ENCODE assay signal across 11 cellular contexts in the genomic region with DNA sequence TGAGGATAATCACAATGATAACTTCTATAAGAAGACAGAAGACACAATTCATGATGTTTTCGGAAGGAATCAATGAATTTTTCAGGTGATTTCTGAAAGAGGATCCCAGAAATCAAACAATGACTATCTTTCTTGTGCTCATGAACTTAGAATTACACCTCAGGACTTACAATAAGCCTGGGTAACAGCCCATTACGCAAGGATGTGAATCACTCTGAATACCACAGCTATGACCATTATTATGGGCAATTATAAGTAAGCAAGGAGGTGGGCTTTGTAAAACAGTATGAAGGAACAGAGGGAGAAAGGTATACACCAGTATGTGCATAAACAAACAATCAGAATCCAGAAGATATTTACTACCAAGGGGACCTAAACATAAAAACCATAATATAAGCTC. TPM values are rescaled to one million over a fixed set of nuclear protein-coding genes. Genes with fewer than 3 reads are reported as not detected.
DNase-seq lines count a peak whose midpoint lies in the region; ATAC-seq and TF ChIP-seq lines count a peak whose summit lies in the region.
"Had no signal": no experiment of that assay in that cellular context is flagged by ENCODE, and none has a peak within 500 bp of the region (broad histone marks: within the 10 kb centered on the region; RNA-seq: fewer than 3 reads in every experiment).

No MANE protein-coding gene starts in this region.

- no peak for TF ChIP-seq CTCF in fibroblast of villous mesenchyme (IDR thresholded peaks at IDR 0.05; ENCODE audit: insufficient read depth, low read depth, low read length)

- no peak overlapping the region for H3K4me3 Mint-ChIP-seq in activated naive CD8-positive, alpha-beta T cell treated with anti-CD3 and anti-CD28 coated beads, Interleukin-2, amount 50 U/mL, for 24 hours
- H3K4me3 Mint-ChIP-seq in activated naive CD8-positive, alpha-beta T cell treated with anti-CD3 and anti-CD28 coated beads for 36 hours = no peak overlapping the region
- H3K4me3 Mint-ChIP-seq: T-helper 17 cell had no signal

- H3K27ac Mint-ChIP-seq in activated naive CD8-positive, alpha-beta T cell treated with anti-CD3 and anti-CD28 coated beads, Interleukin-2, amount 50 U/mL, for 24 hours = peak overlapping the region; percentile 1
- H3K27ac Mint-ChIP-seq in activated naive CD8-positive, alpha-beta T cell treated with anti-CD3 and anti-CD28 coated beads for 36 hours = no peak overlapping the region
- H3K27ac Mint-ChIP-seq: T-helper 17 cell had no signal

- H3K9me3 Mint-ChIP-seq in activated naive CD8-positive, alpha-beta T cell treated with anti-CD3 and anti-CD28 coated beads, Interleukin-2, amount 50 U/mL, for 24 hours = no peaks in the 10 kb centered on the region
- H3K9me3 Mint-ChIP-seq in activated naive CD8-positive, alpha-beta T cell treated with anti-CD3 and anti-CD28 coated beads for 36 hours = no peaks in the 10 kb centered on the region

- no peak for DNase-seq in activated naive CD8-positive, alpha-beta T cell treated with anti-CD3 and anti-CD28 coated beads, Interleukin-2, amount 50 U/mL, for 24 hours
- DNase-seq in activated naive CD8-positive, alpha-beta T cell treated with anti-CD3 and anti-CD28 coated beads for 36 hours = no peak
- DNase-seq in fibroblast of villous mesenchyme (ENCODE audit: low read depth) (peak; percentile 92), stromal cell of bone marrow (ENCODE audit: low read depth) (peak; percentile 80)
- no peak for DNase-seq in activated effector memory CD4-positive, alpha-beta T cell treated with Interleukin-2 at 50 U/mL for 16 hours
- DNase-seq: 8988T, NCI-H2107, T-helper 17 cell had no signal

- no peaks in the 10 kb centered on the region for H3K4me1 Mint-ChIP-seq in activated naive CD8-positive, alpha-beta T cell treated with anti-CD3 and anti-CD28 coated beads, Interleukin-2, amount 50 U/mL, for 24 hours
- H3K4me1 Mint-ChIP-seq in activated naive CD8-positive, alpha-beta T cell treated with anti-CD3 and anti-CD28 coated beads for 36 hours = no peaks in the 10 kb centered on the region

- no peak overlapping the region for H3K4me3 ChIP-seq in fibroblast of villous mesenchyme (ENCODE audit: low read depth, low read length)

- peaks cover 3% of the 10 kb centered on the region for H3K27me3 Mint-ChIP-seq in activated naive CD8-positive, alpha-beta T cell treated with anti-CD3 and anti-CD28 coated beads, Interleukin-2, amount 50 U/mL, for 24 hours
- peaks cover 4% of the 10 kb centered on the region for H3K27me3 Mint-ChIP-seq in activated naive CD8-positive, alpha-beta T cell treated with anti-CD3 and anti-CD28 coated beads for 36 hours

- no peak for ATAC-seq in activated naive CD8-positive, alpha-beta T cell treated with anti-CD3 and anti-CD28 coated beads, Interleukin-2, amount 50 U/mL, for 24 hours
- peak; percentile 81 for ATAC-seq in SK-N-SH treated with all-trans-retinoic acid at 6 μM for 48 hours
- no peak for ATAC-seq in GM21367 (IDR thresholded peaks at IDR 0.05; ENCODE audit: unreplicated experiment)
- no peak for ATAC-seq in HG03095 (IDR thresholded peaks at IDR 0.05; ENCODE audit: unreplicated experiment)
- ATAC-seq: T-helper 17 cell had no signal

- H3K36me3 Mint-ChIP-seq in activated naive CD8-positive, alpha-beta T cell treated with anti-CD3 and anti-CD28 coated beads, Interleukin-2, amount 50 U/mL, for 24 hours (ENCODE audit: low read depth) = no peaks in the 10 kb centered on the region
- no peaks in the 10 kb centered on the region for H3K36me3 Mint-ChIP-seq in activated naive CD8-positive, alpha-beta T cell treated with anti-CD3 and anti-CD28 coated beads for 36 hours

TF ChIP-seq in SK-N-SH treated with all-trans-retinoic acid at 6 μM for 48 hours, 23 proteins besides CTCF, POLR2A, EP300 and RAD21:
- TF ChIP-seq CSDC2 (CRISPR knock-in tag; IDR thresholded peaks at IDR 0.05) (no peak), ISL1 (CRISPR knock-in tag; IDR thresholded peaks at IDR 0.05) (no peak), SNAI2 (CRISPR knock-in tag; IDR thresholded peaks at IDR 0.05) (no peak), ARNTL (CRISPR knock-in tag; IDR thresholded peaks at IDR 0.05; ENCODE audit: borderline replicate concordance, low read depth) (no peak), TOX (CRISPR knock-in tag; IDR thresholded peaks at IDR 0.05; ENCODE audit: borderline replicate concordance) (no peak), POU6F1 (CRISPR knock-in tag; IDR thresholded peaks at IDR 0.05; ENCODE audit: borderline replicate concordance, low read depth) (no peak), BACH2 (CRISPR knock-in tag; IDR thresholded peaks at IDR 0.05; ENCODE audit: borderline replicate concordance) (no peak), ZC3H10 (CRISPR knock-in tag; IDR thresholded peaks at IDR 0.05) (no peak), RARB (CRISPR knock-in tag; IDR thresholded peaks at IDR 0.05) (no peak), ZNF70 (CRISPR knock-in tag; IDR thresholded peaks at IDR 0.05) (no peak), ZFP3 (CRISPR knock-in tag; IDR thresholded peaks at IDR 0.05) (no peak), PPARA (CRISPR knock-in tag; IDR thresholded peaks at IDR 0.05; ENCODE audit: borderline replicate concordance) (no peak), ZNF565 (CRISPR knock-in tag; conservative IDR thresholded peaks at IDR 0.05; ENCODE audit: low read depth) (no peak), ESRRG (CRISPR knock-in tag; IDR thresholded peaks at IDR 0.05) (no peak), OSR1 (CRISPR knock-in tag; IDR thresholded peaks at IDR 0.05) (no peak)
- TF ChIP-seq, protein P1, sequence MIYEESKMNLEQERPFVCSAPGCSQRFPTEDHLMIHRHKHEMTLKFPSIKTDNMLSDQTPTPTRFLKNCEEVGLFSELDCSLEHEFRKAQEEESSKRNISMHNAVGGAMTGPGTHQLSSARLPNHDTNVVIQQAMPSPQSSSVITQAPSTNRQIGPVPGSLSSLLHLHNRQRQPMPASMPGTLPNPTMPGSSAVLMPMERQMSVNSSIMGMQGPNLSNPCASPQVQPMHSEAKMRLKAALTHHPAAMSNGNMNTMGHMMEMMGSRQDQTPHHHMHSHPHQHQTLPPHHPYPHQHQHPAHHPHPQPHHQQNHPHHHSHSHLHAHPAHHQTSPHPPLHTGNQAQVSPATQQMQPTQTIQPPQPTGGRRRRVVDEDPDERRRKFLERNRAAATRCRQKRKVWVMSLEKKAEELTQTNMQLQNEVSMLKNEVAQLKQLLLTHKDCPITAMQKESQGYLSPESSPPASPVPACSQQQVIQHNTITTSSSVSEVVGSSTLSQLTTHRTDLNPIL (CRISPR knock-in tag; IDR thresholded peaks at IDR 0.05; ENCODE audit: low read depth) = no peak
- TF ChIP-seq, protein P2, sequence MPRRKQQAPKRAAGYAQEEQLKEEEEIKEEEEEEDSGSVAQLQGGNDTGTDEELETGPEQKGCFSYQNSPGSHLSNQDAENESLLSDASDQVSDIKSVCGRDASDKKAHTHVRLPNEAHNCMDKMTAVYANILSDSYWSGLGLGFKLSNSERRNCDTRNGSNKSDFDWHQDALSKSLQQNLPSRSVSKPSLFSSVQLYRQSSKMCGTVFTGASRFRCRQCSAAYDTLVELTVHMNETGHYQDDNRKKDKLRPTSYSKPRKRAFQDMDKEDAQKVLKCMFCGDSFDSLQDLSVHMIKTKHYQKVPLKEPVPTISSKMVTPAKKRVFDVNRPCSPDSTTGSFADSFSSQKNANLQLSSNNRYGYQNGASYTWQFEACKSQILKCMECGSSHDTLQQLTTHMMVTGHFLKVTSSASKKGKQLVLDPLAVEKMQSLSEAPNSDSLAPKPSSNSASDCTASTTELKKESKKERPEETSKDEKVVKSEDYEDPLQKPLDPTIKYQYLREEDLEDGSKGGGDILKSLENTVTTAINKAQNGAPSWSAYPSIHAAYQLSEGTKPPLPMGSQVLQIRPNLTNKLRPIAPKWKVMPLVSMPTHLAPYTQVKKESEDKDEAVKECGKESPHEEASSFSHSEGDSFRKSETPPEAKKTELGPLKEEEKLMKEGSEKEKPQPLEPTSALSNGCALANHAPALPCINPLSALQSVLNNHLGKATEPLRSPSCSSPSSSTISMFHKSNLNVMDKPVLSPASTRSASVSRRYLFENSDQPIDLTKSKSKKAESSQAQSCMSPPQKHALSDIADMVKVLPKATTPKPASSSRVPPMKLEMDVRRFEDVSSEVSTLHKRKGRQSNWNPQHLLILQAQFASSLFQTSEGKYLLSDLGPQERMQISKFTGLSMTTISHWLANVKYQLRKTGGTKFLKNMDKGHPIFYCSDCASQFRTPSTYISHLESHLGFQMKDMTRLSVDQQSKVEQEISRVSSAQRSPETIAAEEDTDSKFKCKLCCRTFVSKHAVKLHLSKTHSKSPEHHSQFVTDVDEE (CRISPR knock-in tag; IDR thresholded peaks at IDR 0.05) = no peak

RNA-seq across cellular contexts. Expression of gene PPP2CA, which starts 21.5 kb away (rescaled TPM):
- total RNA-seq in activated naive CD8-positive, alpha-beta T cell treated with anti-CD3 and anti-CD28 coated beads for 36 hours = 100 to 1,000 TPM; 183 to 193 TPM
- total RNA-seq in fibroblast of villous mesenchyme = 41.9 and 60.9 TPM in 2 replicates

Comparison
In these comparisons a context has a peak if more than half of its experiments do, and no peak if none do; other contexts are left out.
1. DNase-seq: peak in fibroblast of villous mesenchyme (single experiment) and stromal cell of bone marrow (single experiment); none in activated naive CD8-positive, alpha-beta T cell treated with anti-CD3 and anti-CD28 coated beads, Interleukin-2, amount 50 U/mL, for 24 hours (single experiment), activated naive CD8-positive, alpha-beta T cell treated with anti-CD3 and anti-CD28 coated beads for 36 hours (single experiment) and activated effector memory CD4-positive, alpha-beta T cell treated with Interleukin-2 at 50 U/mL for 16 hours (single experiment).